Comparison of ENCODE assay signal across 15 cellular contexts in genomic region chr11:63563201-63564055, GRCh38. TPM values are rescaled to one million over a fixed set of nuclear protein-coding genes. Genes with fewer than 3 reads are reported as not detected.
DNase-seq lines count a peak whose midpoint lies in the region; ATAC-seq, FAIRE-seq and TF ChIP-seq lines count a peak whose summit lies in the region.
"Had no signal": no experiment of that assay in that cellular context is flagged by ENCODE, and none has a peak within 500 bp of the region (broad histone marks: within the 10 kb centered on the region; RNA-seq: fewer than 3 reads in every experiment).

Gene PLAAT2 (minus strand): TSS chr11:63563379. CDS start chr11:63563324, 55 bp downstream.

- H2AFZ ChIP-seq in Karpas-422 (ENCODE audit: low read length): no peak within 1 kb of the TSS

- H3K79me2 ChIP-seq in mesendoderm (ENCODE audit: control insufficient read depth, insufficient read depth, low read length): no peaks in the 10 kb centered on the region
- no peaks in the 10 kb centered on the region for H3K79me2 ChIP-seq in Karpas-422 (ENCODE audit: low read length)

- POLR2A ChIA-PET in A549 (lab: Yijun Ruan, JAX): no interaction called here

- no peak for FAIRE-seq in A549 (lab: Jason Lieb, UNC)

- no peaks in the 10 kb centered on the region for H4K20me1 ChIP-seq in Karpas-422 (ENCODE audit: insufficient read depth, low read depth, low read length)

- H3K4me2 ChIP-seq in A549 (no peak within 1 kb of the TSS), mesendoderm (ENCODE audit: low read length) (no peak within 1 kb of the TSS), Karpas-422 (ENCODE audit: low read depth, low read length, poor library complexity, severe bottlenecking) (no peak within 1 kb of the TSS)

- peak within 1 kb of the TSS; percentile 64 for H3K27ac Mint-ChIP-seq in activated T-helper 1 cell treated with anti-CD3 and anti-CD28 coated beads, Interleukin-12 subunit alpha, Interleukin-12 subunit beta, Interleukin-2, Interleukin-4 antibody, amounts not matched to agents 30 ng/mL and 10 ng/mL and 1 ng/mL, durations not matched to agents 14 hours and 24 hours and 36 hours
- H3K27ac Mint-ChIP-seq: mesothelial cell of epicardium had no signal

- H3K9me3 ChIP-seq in A549: no peaks in the 10 kb centered on the region
- no peaks in the 10 kb centered on the region for H3K9me3 ChIP-seq in Karpas-422 (ENCODE audit: low read length)

- no peaks in the 10 kb centered on the region for H3K9me3 Mint-ChIP-seq in activated T-helper 1 cell treated with anti-CD3 and anti-CD28 coated beads, Interleukin-12 subunit alpha, Interleukin-12 subunit beta, Interleukin-2, Interleukin-4 antibody, amounts not matched to agents 30 ng/mL and 10 ng/mL and 1 ng/mL, durations not matched to agents 14 hours and 24 hours and 36 hours
- H3K9me3 Mint-ChIP-seq: activated naive CD4-positive, alpha-beta T cell treated with anti-CD3 and anti-CD28 coated beads, Interleukin-2, amount 50 U/mL, for 72 hours; mesothelial cell of epicardium had no signal

- intact Hi-C loops in activated T-helper 1 cell treated with anti-CD3 and anti-CD28 coated beads, Interleukin-12 subunit alpha, Interleukin-12 subunit beta, Interleukin-2, Interleukin-4 antibody, amounts not matched to agents 30 ng/mL and 10 ng/mL and 1 ng/mL, durations not matched to agents 14 hours and 24 hours and 36 hours (cut with micrococcal nuclease): loop anchor here (1.0 to 5.0 kb wide), 2 partner anchors 9 to 119 kb away; partner anchors contain the start of gene RTN3

- H3K18ac ChIP-seq in mesendoderm (ENCODE audit: low read length): no peak within 1 kb of the TSS

- no peak within 1 kb of the TSS for H2BK120ac ChIP-seq in mesendoderm (ENCODE audit: low read depth, low read length)

- no peak within 1 kb of the TSS for H4K8ac ChIP-seq in mesendoderm (ENCODE audit: low read depth, low read length)

- H2BK15ac ChIP-seq in mesendoderm (replicated peaks; ENCODE audit: low read depth): no peak within 1 kb of the TSS

- TF ChIP-seq EP300 in A549 (IDR thresholded peaks at IDR 0.05): no peak

- H3K79me1 ChIP-seq in mesendoderm (ENCODE audit: low read length): no peaks in the 10 kb centered on the region

- no peak within 1 kb of the TSS for H3K9ac ChIP-seq in mesendoderm (ENCODE audit: low read length)
- H3K9ac ChIP-seq in Karpas-422 (ENCODE audit: low read length): no peak within 1 kb of the TSS

- WGBS in A549 (ENCODE audit: missing lambda C conversion rate): 88% methylated on average over 13 of the region's 13 CpGs
- WGBS in mesendoderm (ENCODE audit: extremely low coverage, insufficient coverage, low lambda C conversion rate): no CpG with 5 or more reads among the region's 13 CpGs

- H3K56ac ChIP-seq in mesendoderm (ENCODE audit: low read length): no peak within 1 kb of the TSS

- TF ChIP-seq POLR2A in A549 (IDR thresholded peaks at IDR 0.05; ENCODE audit: low read length): no peak

- TF ChIP-seq RAD21 in A549 (conservative IDR thresholded peaks at IDR 0.05 in 1 of 2, IDR thresholded peaks at IDR 0.05 in 1 of 2): no peak

- H3K23ac ChIP-seq in mesendoderm (ENCODE audit: low read length): no peak within 1 kb of the TSS

- no peak for TF ChIP-seq CTCF in A549 (IDR thresholded peaks at IDR 0.05)

- H3K27me3 ChIP-seq in mesendoderm (ENCODE audit: insufficient read depth, low read length, poor library complexity) (no peaks in the 10 kb centered on the region), Karpas-422 (ENCODE audit: low read length) (no peaks in the 10 kb centered on the region)

- ATAC-seq in A549 (no peak), GM18907 (IDR thresholded peaks at IDR 0.05; ENCODE audit: unreplicated experiment) (peak; percentile 5), HG03469 (IDR thresholded peaks at IDR 0.05; ENCODE audit: unreplicated experiment) (no peak)
- ATAC-seq: HCT116 had no signal

- H3K4me1 ChIP-seq in A549 (peaks cover 41% of the 10 kb centered on the region), mesendoderm (ENCODE audit: control insufficient read depth, low read depth, low read length) (no peaks in the 10 kb centered on the region), Karpas-422 (ENCODE audit: low read length) (no peaks in the 10 kb centered on the region)

- no peaks in the 10 kb centered on the region for H3K9me2 ChIP-seq in Karpas-422 (replicated peaks; ENCODE audit: insufficient read depth, low read length)

- no peaks in the 10 kb centered on the region for H3K36me3 ChIP-seq in mesendoderm (ENCODE audit: control insufficient read depth, insufficient read depth, low read length)
- no peaks in the 10 kb centered on the region for H3K36me3 ChIP-seq in Karpas-422 (ENCODE audit: insufficient read depth, low read length)

- H3K36me3 Mint-ChIP-seq in activated T-helper 1 cell treated with anti-CD3 and anti-CD28 coated beads, Interleukin-12 subunit alpha, Interleukin-12 subunit beta, Interleukin-2, Interleukin-4 antibody, amounts not matched to agents 30 ng/mL and 10 ng/mL and 1 ng/mL, durations not matched to agents 14 hours and 24 hours and 36 hours (ENCODE audit: low read depth): no peaks in the 10 kb centered on the region
- H3K36me3 Mint-ChIP-seq: activated naive CD4-positive, alpha-beta T cell treated with anti-CD3 and anti-CD28 coated beads, Interleukin-2, amount 50 U/mL, for 72 hours; mesothelial cell of epicardium had no signal

- peak within 1 kb of the TSS; percentile 62 for H3K4ac ChIP-seq in mesendoderm (ENCODE audit: low read depth, low read length)

- in situ Hi-C loops in ACHN (cut with HindIII; ENCODE audit: low pct_ligation_motif_present, low pct_unique_long_range_greater_than_20kb, low sequenced_read_pairs): no loop called here

- no peak within 1 kb of the TSS for H2BK5ac ChIP-seq in mesendoderm (ENCODE audit: low read length)

- H3K4me1 Mint-ChIP-seq in activated T-helper 1 cell treated with anti-CD3 and anti-CD28 coated beads, Interleukin-12 subunit alpha, Interleukin-12 subunit beta, Interleukin-2, Interleukin-4 antibody, amounts not matched to agents 30 ng/mL and 10 ng/mL and 1 ng/mL, durations not matched to agents 14 hours and 24 hours and 36 hours (ENCODE audit: low read depth): peaks cover 51% of the 10 kb centered on the region

- H3K27ac ChIP-seq in A549 (peak within 1 kb of the TSS; percentile 71 to 85; a peak in 4 of 6 replicates), mesendoderm (ENCODE audit: low read depth, low read length) (no peak within 1 kb of the TSS), Karpas-422 (ENCODE audit: low read length) (no peak within 1 kb of the TSS)

- CTCF ChIA-PET in A549 (lab: Yijun Ruan, JAX): interaction anchor here (1.0 to 1.8 kb wide), 4 partner anchors 13 to 84 kb away, joined by 3 to 6 read pairs (median 4); no protein-coding TSS in a partner anchor

- H4K5ac ChIP-seq in mesendoderm (ENCODE audit: low read length): no peak within 1 kb of the TSS

- H3K27me3 Mint-ChIP-seq in activated T-helper 1 cell treated with anti-CD3 and anti-CD28 coated beads, Interleukin-12 subunit alpha, Interleukin-12 subunit beta, Interleukin-2, Interleukin-4 antibody, amounts not matched to agents 30 ng/mL and 10 ng/mL and 1 ng/mL, durations not matched to agents 14 hours and 24 hours and 36 hours (ENCODE audit: insufficient read depth): peaks cover 3% of the 10 kb centered on the region

- H3K4me3 ChIP-seq in A549: no peak within 1 kb of the TSS
- H3K4me3 ChIP-seq in mesendoderm (ENCODE audit: low read length): no peak within 1 kb of the TSS
- H3K4me3 ChIP-seq in Karpas-422 (ENCODE audit: low read length): no peak within 1 kb of the TSS

- no peak within 1 kb of the TSS for H3K4me3 Mint-ChIP-seq in activated T-helper 1 cell treated with anti-CD3 and anti-CD28 coated beads, Interleukin-12 subunit alpha, Interleukin-12 subunit beta, Interleukin-2, Interleukin-4 antibody, amounts not matched to agents 30 ng/mL and 10 ng/mL and 1 ng/mL, durations not matched to agents 14 hours and 24 hours and 36 hours
- H3K4me3 Mint-ChIP-seq: mesothelial cell of epicardium had no signal

- H2AK5ac ChIP-seq in mesendoderm (ENCODE audit: low read length): no peak within 1 kb of the TSS

- no peak for DNase-seq in A549 (ENCODE audit: low read depth in 1 of 2, low spot score in 1 of 2)
- DNase-seq in activated T-helper 1 cell treated with anti-CD3 and anti-CD28 coated beads, Interleukin-12 subunit alpha, Interleukin-12 subunit beta, Interleukin-2, Interleukin-4 antibody, amounts not matched to agents 30 ng/mL and 10 ng/mL and 1 ng/mL, durations not matched to agents 14 hours and 24 hours and 36 hours (ENCODE audit: low spot score): no peak
- DNase-seq in mesendoderm: no peak
- no peak for DNase-seq in ACHN
- DNase-seq in Karpas-422: no peak
- no peak for DNase-seq in activated CD4-positive, CD25-positive, alpha-beta regulatory T cell treated with anti-CD3 and anti-CD28 coated beads, Interleukin-2, amount 50 U/mL, for 72 hours
- DNase-seq: SW 1271 had no signal

TF ChIP-seq in A549, 52 proteins besides CTCF, POLR2A, EP300 and RAD21 (continues in another document):
- no peak for TF ChIP-seq MAX (IDR thresholded peaks at IDR 0.05)
- no peak for TF ChIP-seq CHD2 (IDR thresholded peaks at IDR 0.05; ENCODE audit: low read length, partially characterized antibody)
- TF ChIP-seq FOSB (CRISPR knock-in tag; IDR thresholded peaks at IDR 0.05): no peak
- no peak for TF ChIP-seq RNF2 (IDR thresholded peaks at IDR 0.05; ENCODE audit: borderline replicate concordance, low read depth)
- no peak for TF ChIP-seq NPAS2 (CRISPR knock-in tag; IDR thresholded peaks at IDR 0.05; ENCODE audit: borderline replicate concordance)
- no peak for TF ChIP-seq GATA3 (IDR thresholded peaks at IDR 0.05; ENCODE audit: borderline replicate concordance)
- no peak for TF ChIP-seq SMC3 (IDR thresholded peaks at IDR 0.05)
- TF ChIP-seq CBX2 (IDR thresholded peaks at IDR 0.05; ENCODE audit: borderline replicate concordance, low read depth): no peak
- TF ChIP-seq POLR2AphosphoS2 (conservative IDR thresholded peaks at IDR 0.05; ENCODE audit: low read length): no peak
- TF ChIP-seq MYC (IDR thresholded peaks at IDR 0.05; ENCODE audit: borderline replicate concordance, low read length): no peak

RNA-seq across cellular contexts. Expression of gene PLAAT2, which starts in this region (rescaled TPM):
- polyA plus RNA-seq in A549 (2011; rRNA removed) (0.56 and 0.57 TPM in 2 replicates), A549 (2017; fragmentation: RNase III; extraction: RNeasy Plus Mini Kit Qiagen cat#74134 plus additional on column Dnase treatment) (0.14 to 0.42 TPM (median 0.26 TPM) in 3 replicates)
- 0.71 and 1.3 TPM in 2 replicates for polyA plus RNA-seq in A549 (2012; cell fraction: cytosol; rRNA removed)
- polyA plus RNA-seq in A549 (2012; cell fraction: nucleus; rRNA removed): 1.6 and 1.8 TPM in 2 replicates
- 0.39 TPM in 1 of 2 replicates, not detected in the other for polyA minus RNA-seq in A549 (2011; rRNA and poly(A)+ RNA removed)
- not detected in 2 replicates for total RNA-seq in activated T-helper 1 cell treated with anti-CD3 and anti-CD28 coated beads, Interleukin-12 subunit alpha, Interleukin-12 subunit beta, Interleukin-2, Interleukin-4 antibody, amounts not matched to agents 30 ng/mL and 10 ng/mL and 1 ng/mL, durations not matched to agents 14 hours and 24 hours and 36 hours
- 0.11 TPM for polyA plus RNA-seq in mesendoderm (2013, experiment 1 of 2)
- polyA plus RNA-seq in mesendoderm (2013, experiment 2 of 2): 0.08 TPM
- total RNA-seq in Karpas-422 (2014; rRNA removed; shearing (Covaris generic); ENCODE audit: low replicate concordance): not detected in 2 replicates
- total RNA-seq: activated naive CD4-positive, alpha-beta T cell treated with anti-CD3 and anti-CD28 coated beads, Interleukin-2, amount 50 U/mL, for 72 hours; fibroblast of lung; mesothelial cell of epicardium; OCI-LY7 had no signal
- polyA plus RNA-seq: BJ, fibroblast of lung had no signal

Comparison
In these comparisons a context has a peak if more than half of its experiments do, and no peak if none do; other contexts are left out.
1. H3K27ac ChIP-seq: peak in A549 (2 of 2); none in mesendoderm (single experiment) and Karpas-422 (single experiment).